Comparison of ENCODE assay signal across 29 cellular contexts in genomic region chr18:43719264-43719795, GRCh38.
DNase-seq lines count a peak whose midpoint lies in the region; ATAC-seq and TF ChIP-seq lines count a peak whose summit lies in the region.
"Had no signal": no experiment of that assay in that cellular context is flagged by ENCODE, and none has a peak within 500 bp of the region (broad histone marks: within the 10 kb centered on the region; RNA-seq: fewer than 3 reads in every experiment).

No MANE protein-coding gene starts in this region.

- H3K9me3 ChIP-seq in PC-9 (ENCODE audit: insufficient read depth, low read depth) (peaks cover 5% of the 10 kb centered on the region; the same call in 1 of the 2 replicates), trophoblast cell (ENCODE audit: insufficient read depth, low read depth, low read length) (no peaks in the 10 kb centered on the region), tibial nerve (peaks cover 0 to 22% (median 4%) of the 10 kb centered on the region in 4 donors)
- no peaks in the 10 kb centered on the region for H3K9me3 ChIP-seq in CD4-positive, alpha-beta T cell (ENCODE audit: control insufficient read depth, low read length)
- H3K9me3 ChIP-seq: adrenal gland, body of pancreas had no signal

- DNase-seq in Calu3 (peak; percentile 82), PC-9 (peak; percentile 88 to 90), iPS-NIHi7 (ENCODE audit: extremely low spot score) (peak; percentile 7), trophoblast cell (peak; percentile 70 to 76), ACHN (no peak), tibial nerve (ENCODE audit: low spot score in 2 of 2) (no peak), NCI-H345 (lab: John Stamatoyannopoulos, UW) (no peak)
- DNase-seq in CD4-positive, alpha-beta T cell = no peak
- DNase-seq: activated CD4-positive, alpha-beta memory T cell treated with anti-CD3 and anti-CD28 coated beads for 36 hours; activated CD8-positive, alpha-beta memory T cell treated with anti-CD3 and anti-CD28 coated beads, Interleukin-2, amount 50 U/mL, for 4 hours; activated naive CD4-positive, alpha-beta T cell treated with Interleukin-2 at 50 U/mL for 16 hours; adrenal gland; body of pancreas; CD4-positive, CD25-positive, alpha-beta regulatory T cell; cerebellar nuclear complex; dorsolateral prefrontal cortex; left ventricle myocardium inferior; MM.1S; NCI-H2029 treated with DMSO at 0.1 percent for 48 hours; NCI-H526; nucleus accumbens; Right ventricle myocardium superior; stimulated activated naive B cell treated with anti-CD40 and anti-IgM and Interleukin-4, amounts not matched to agents 10 μg/mL and 1 μg/mL and 100 μg/mL, for 72 hours; substantia nigra; T-helper 17 cell had no signal

- H3K4me3 Mint-ChIP-seq in Calu3 (ENCODE audit: low read depth, unreplicated experiment) = peak overlapping the region; percentile 43
- H3K4me3 Mint-ChIP-seq in CD4-positive, alpha-beta T cell = no peak overlapping the region
- H3K4me3 Mint-ChIP-seq: activated CD4-positive, alpha-beta memory T cell treated with anti-CD3 and anti-CD28 coated beads for 36 hours; activated T-helper 1 cell treated with anti-CD3 and anti-CD28 coated beads, Interleukin-12 subunit alpha, Interleukin-12 subunit beta, Interleukin-2, Interleukin-4 antibody, amounts not matched to agents 30 ng/mL and 10 ng/mL and 1 ng/mL, durations not matched to agents 14 hours and 24 hours and 36 hours; CD4-positive, CD25-positive, alpha-beta regulatory T cell; stimulated activated naive B cell treated with anti-CD40 and anti-IgM and Interleukin-4, amounts not matched to agents 10 μg/mL and 1 μg/mL and 100 μg/mL, for 72 hours; T-helper 17 cell had no signal

- TF ChIP-seq EP300 in tibial nerve (IDR thresholded peaks at IDR 0.05) = no peak

- H3K23ac ChIP-seq in trophoblast cell (ENCODE audit: low read length) = no peak overlapping the region

- no peak overlapping the region for H2AK5ac ChIP-seq in trophoblast cell (ENCODE audit: low read length)

- H3K9me3 Mint-ChIP-seq in Calu3 (ENCODE audit: low read depth, unreplicated experiment) = peaks cover 9% of the 10 kb centered on the region
- peaks cover 26% of the 10 kb centered on the region for H3K9me3 Mint-ChIP-seq in CD4-positive, alpha-beta T cell

- no peaks in the 10 kb centered on the region for H3K27me3 Mint-ChIP-seq in Calu3 (ENCODE audit: unreplicated experiment)
- H3K27me3 Mint-ChIP-seq in CD4-positive, alpha-beta T cell = no peaks in the 10 kb centered on the region
- H3K27me3 Mint-ChIP-seq: activated CD4-positive, alpha-beta memory T cell treated with anti-CD3 and anti-CD28 coated beads for 36 hours; CD4-positive, CD25-positive, alpha-beta regulatory T cell; stimulated activated naive B cell treated with anti-CD40 and anti-IgM and Interleukin-4, amounts not matched to agents 10 μg/mL and 1 μg/mL and 100 μg/mL, for 72 hours; T-helper 17 cell had no signal

- H3K9me2 ChIP-seq in PC-9 (ENCODE audit: insufficient read depth) = no peaks in the 10 kb centered on the region

- no peaks in the 10 kb centered on the region for H3K36me3 ChIP-seq in PC-9 (ENCODE audit: low read depth)
- H3K36me3 ChIP-seq in trophoblast cell (ENCODE audit: control insufficient read depth in 1 of 2, insufficient read depth in 2 of 2, low read length in 2 of 2) = no peaks in the 10 kb centered on the region
- no peaks in the 10 kb centered on the region for H3K36me3 ChIP-seq in tibial nerve
- H3K36me3 ChIP-seq: adrenal gland, left ventricle myocardium inferior had no signal

- no peak overlapping the region for H4K12ac ChIP-seq in trophoblast cell (ENCODE audit: low read depth, low read length)

- CTCF ChIA-PET in Calu3 (lab: Charles Lee) (interaction anchor here (1.2 kb wide), 1 partner anchor 57 kb away, joined by 3 read pairs; no protein-coding TSS in a partner anchor), PC-9 (lab: Charles Lee) (no interaction called here)
- CTCF ChIA-PET in CD4-positive, alpha-beta T cell (lab: Charles Lee) = no interaction called here

- no peak for ATAC-seq in CD4-positive, alpha-beta T cell (ENCODE audit: poor library complexity)
- ATAC-seq: activated CD4-positive, CD25-positive, alpha-beta regulatory T cell treated with anti-CD3 and anti-CD28 coated beads, Interleukin-2, amount 50 U/mL, for 24 hours; body of pancreas; SK-N-SH treated with all-trans-retinoic acid at 6 μM for 48 hours; stimulated activated naive B cell treated with anti-CD40 and anti-IgM and Interleukin-4, amounts not matched to agents 10 μg/mL and 1 μg/mL and 100 μg/mL, for 72 hours; T-helper 17 cell had no signal

- no CpG with 5 or more reads among the region's 1 CpG for WGBS in trophoblast cell (ENCODE audit: extremely low coverage, insufficient coverage, insufficient read length)
- 65 to 80% methylated on average over 1 of the region's 1 CpG for WGBS in tibial nerve, 2 donors

- H3K9ac ChIP-seq in trophoblast cell (ENCODE audit: low read length) = no peak overlapping the region
- H3K9ac ChIP-seq: KMS-11 had no signal

- peak overlapping the region; percentile 62 for H4K8ac ChIP-seq in trophoblast cell (ENCODE audit: low read depth, low read length)

- peaks cover 3% of the 10 kb centered on the region; the same call in 1 of the 2 replicates for H3F3A ChIP-seq in PC-9 (ENCODE audit: insufficient read depth, low read depth)

- peak overlapping the region; percentile 38 for H2BK120ac ChIP-seq in trophoblast cell (ENCODE audit: insufficient read depth, low read length, poor library complexity)

- peak overlapping the region; percentile 87 for H3K27ac Mint-ChIP-seq in Calu3 (ENCODE audit: unreplicated experiment)
- no peak overlapping the region for H3K27ac Mint-ChIP-seq in CD4-positive, alpha-beta T cell
- H3K27ac Mint-ChIP-seq: activated CD4-positive, alpha-beta memory T cell treated with anti-CD3 and anti-CD28 coated beads for 36 hours; activated T-helper 1 cell treated with anti-CD3 and anti-CD28 coated beads, Interleukin-12 subunit alpha, Interleukin-12 subunit beta, Interleukin-2, Interleukin-4 antibody, amounts not matched to agents 30 ng/mL and 10 ng/mL and 1 ng/mL, durations not matched to agents 14 hours and 24 hours and 36 hours; CD4-positive, CD25-positive, alpha-beta regulatory T cell; stimulated activated naive B cell treated with anti-CD40 and anti-IgM and Interleukin-4, amounts not matched to agents 10 μg/mL and 1 μg/mL and 100 μg/mL, for 72 hours; T-helper 17 cell had no signal

- H3K79me1 ChIP-seq in trophoblast cell (ENCODE audit: low read length) = peaks cover 2% of the 10 kb centered on the region

- BruUV-seq in Calu3 (replicated peaks; lab: Mats Ljungman, UMichigan) (no TSS peak), PC-9 (replicated peaks; lab: Mats Ljungman, UMichigan) (no TSS peak)

- H3K36me3 Mint-ChIP-seq in Calu3 (ENCODE audit: insufficient read depth, unreplicated experiment) = peaks cover 9% of the 10 kb centered on the region
- no peaks in the 10 kb centered on the region for H3K36me3 Mint-ChIP-seq in CD4-positive, alpha-beta T cell (ENCODE audit: low read depth)
- H3K36me3 Mint-ChIP-seq: activated CD4-positive, alpha-beta memory T cell treated with anti-CD3 and anti-CD28 coated beads for 36 hours; CD4-positive, CD25-positive, alpha-beta regulatory T cell had no signal

- peak overlapping the region; percentile 44 for H3K4me2 ChIP-seq in PC-9
- no peak overlapping the region for H3K4me2 ChIP-seq in trophoblast cell (ENCODE audit: low read length)
- H3K4me2 ChIP-seq: KMS-11 had no signal

- no peak for TF ChIP-seq CTCF in Calu3 (IDR thresholded peaks at IDR 0.05; ENCODE audit: unreplicated experiment)
- TF ChIP-seq CTCF in PC-9 (conservative IDR thresholded peaks at IDR 0.05) = peak; percentile 27; the same call in 1 of the 2 replicates
- no peak for TF ChIP-seq CTCF in tibial nerve (IDR thresholded peaks at IDR 0.05)
- no peak for TF ChIP-seq CTCF in CD4-positive, alpha-beta T cell (IDR thresholded peaks at IDR 0.05)

- in situ Hi-C loops in ACHN (cut with HindIII; ENCODE audit: low pct_ligation_motif_present, low pct_unique_long_range_greater_than_20kb, low sequenced_read_pairs) = no loop called here

- intact Hi-C loops in Calu3 (cut with micrococcal nuclease; ENCODE audit: unreplicated experiment) = loop anchor here (5.0 kb wide), 2 partner anchors 38 to 57 kb away; no protein-coding TSS in a partner anchor
- intact Hi-C loops in PC-9 (cut with micrococcal nuclease; ENCODE audit: unreplicated experiment) = loop anchor here (1.0 kb wide), 2 partner anchors 58 to 98 kb away; no protein-coding TSS in a partner anchor
- intact Hi-C loops in CD4-positive, alpha-beta T cell (cut with DNase I, micrococcal nuclease) = no loop called here

- peaks cover 27% of the 10 kb centered on the region for H3K4me1 Mint-ChIP-seq in Calu3 (ENCODE audit: low read depth, unreplicated experiment)
- H3K4me1 Mint-ChIP-seq in CD4-positive, alpha-beta T cell (ENCODE audit: low read depth) = no peaks in the 10 kb centered on the region
- H3K4me1 Mint-ChIP-seq: CD4-positive, CD25-positive, alpha-beta regulatory T cell; stimulated activated naive B cell treated with anti-CD40 and anti-IgM and Interleukin-4, amounts not matched to agents 10 μg/mL and 1 μg/mL and 100 μg/mL, for 72 hours; T-helper 17 cell had no signal

- H3K4ac ChIP-seq in trophoblast cell (ENCODE audit: low read depth, low read length) = no peak overlapping the region

- H3K18ac ChIP-seq in trophoblast cell (ENCODE audit: low read length) = no peak overlapping the region

- H3K27ac ChIP-seq in PC-9 (peak overlapping the region; percentile 67), trophoblast cell (ENCODE audit: low read depth, low read length) (no peak overlapping the region), tibial nerve (no peak overlapping the region)
- H3K27ac ChIP-seq in CD4-positive, alpha-beta T cell (ENCODE audit: low read depth, low read length) = no peak overlapping the region
- H3K27ac ChIP-seq: adrenal gland, body of pancreas, dorsolateral prefrontal cortex, KMS-11, left ventricle myocardium inferior had no signal

- POLR2A ChIA-PET in PC-9 (lab: Charles Lee; ENCODE audit: unreplicated experiment) = interaction anchor here (0.6 kb wide), 1 partner anchor 961 kb away, joined by 3 read pairs; the partner anchor contains the start of gene SETBP1
- POLR2A ChIA-PET in CD4-positive, alpha-beta T cell (lab: Charles Lee) = no interaction called here

- H3K79me2 ChIP-seq in PC-9 (ENCODE audit: low read depth) (no peaks in the 10 kb centered on the region), trophoblast cell (ENCODE audit: control insufficient read depth, insufficient read depth, low read length, poor library complexity) (peaks cover 2% of the 10 kb centered on the region)

- no peak for TF ChIP-seq POLR2A in tibial nerve (IDR thresholded peaks at IDR 0.05)

- peak overlapping the region; percentile 21 for H4K91ac ChIP-seq in trophoblast cell (ENCODE audit: low read depth, low read length)

- no peak overlapping the region for H3K14ac ChIP-seq in trophoblast cell (ENCODE audit: low read length)

- H3K4me1 ChIP-seq in PC-9 (replicated peaks; ENCODE audit: insufficient read depth) = peaks cover 19% of the 10 kb centered on the region
- H3K4me1 ChIP-seq in trophoblast cell (ENCODE audit: control insufficient read depth in 1 of 2, insufficient read depth in 2 of 2, low read length in 2 of 2) = peaks cover 2 to 5% of the 10 kb centered on the region in 2 experiments
- H3K4me1 ChIP-seq in tibial nerve = no peaks in the 10 kb centered on the region
- H3K4me1 ChIP-seq: adrenal gland, body of pancreas had no signal

- H2AFZ ChIP-seq in PC-9 = no peak overlapping the region
- no peak overlapping the region for H2AFZ ChIP-seq in trophoblast cell (ENCODE audit: insufficient read depth, low read length, poor library complexity)

- H3K27me3 ChIP-seq in PC-9 (ENCODE audit: insufficient read depth, low read depth) (no peaks in the 10 kb centered on the region), trophoblast cell (ENCODE audit: insufficient read depth, low read length) (no peaks in the 10 kb centered on the region), tibial nerve (no peaks in the 10 kb centered on the region)
- no peaks in the 10 kb centered on the region for H3K27me3 ChIP-seq in CD4-positive, alpha-beta T cell (ENCODE audit: control insufficient read depth, insufficient read depth, low read length)
- H3K27me3 ChIP-seq: adrenal gland, body of pancreas had no signal

- H4K20me1 ChIP-seq in PC-9 (ENCODE audit: insufficient read depth) = no peaks in the 10 kb centered on the region

- H3K4me3 ChIP-seq in PC-9 (no peak overlapping the region), trophoblast cell (ENCODE audit: low read depth, low read length) (no peak overlapping the region), tibial nerve (no peak overlapping the region)
- H3K4me3 ChIP-seq: adrenal gland, body of pancreas, dorsolateral prefrontal cortex, left ventricle myocardium inferior had no signal

- H2BK12ac ChIP-seq in trophoblast cell (ENCODE audit: low read length) = peak overlapping the region; percentile 24

- no peak overlapping the region for H2BK5ac ChIP-seq in trophoblast cell (ENCODE audit: low read depth, low read length, poor library complexity)

Comparison
In these comparisons a context has a peak if more than half of its experiments do, and no peak if none do; other contexts are left out.
1. DNase-seq: peak in Calu3 (single experiment), PC-9 (2 of 2), iPS-NIHi7 (single experiment) and trophoblast cell (2 of 2); none in ACHN (single experiment), tibial nerve (0 of 2), CD4-positive, alpha-beta T cell (0 of 10) and NCI-H345 (single experiment).
2. intact Hi-C loops: an anchor here in Calu3 (5.0 kb wide) and PC-9 (1.0 kb wide); none called in CD4-positive, alpha-beta T cell.